ENCODE assay signal across 22 cellular contexts in genomic region chr11:68495330-68495729, GRCh38.
"Had no signal": no experiment of that assay in that cellular context is flagged by ENCODE, and none has a peak within 500 bp of the region (broad histone marks: within the 10 kb centered on the region; RNA-seq: fewer than 3 reads in every experiment).

No MANE protein-coding gene starts in this region.

- H3K4me3 Mint-ChIP-seq: activated CD4-positive, alpha-beta T cell treated with anti-CD3 and anti-CD28 coated beads, Interleukin-2, amount 10 ng/mL, durations not matched to agents 7 days and 5 days; activated naive CD4-positive, alpha-beta T cell treated with anti-CD3 and anti-CD28 coated beads, Interleukin-2, amount 10 ng/mL, durations not matched to agents 7 days and 5 days; activated T-cell treated with anti-CD3 and anti-CD28 coated beads, Interleukin-2, amount 50 U/mL, for 4 hours; stimulated activated naive CD8-positive, alpha-beta T cell treated with anti-CD3 and anti-CD28 coated beads, Interleukin-15, amount 100 ng/mL, for 72 hours had no signal

- H3K27me3 Mint-ChIP-seq: activated CD4-positive, alpha-beta T cell treated with anti-CD3 and anti-CD28 coated beads, Interleukin-2, amount 10 ng/mL, durations not matched to agents 7 days and 5 days; activated naive CD4-positive, alpha-beta T cell treated with anti-CD3 and anti-CD28 coated beads, Interleukin-2, amount 10 ng/mL, durations not matched to agents 7 days and 5 days; naive thymus-derived CD4-positive, alpha-beta T cell; stimulated activated naive CD8-positive, alpha-beta T cell treated with anti-CD3 and anti-CD28 coated beads, Interleukin-15, amount 100 ng/mL, for 72 hours had no signal

- H3K4me3 ChIP-seq: esophagus muscularis mucosa, heart right ventricle, mucosa of descending colon, pancreas, smooth muscle cell, suprapubic skin, vagina had no signal

- H3K27me3 ChIP-seq: esophagus muscularis mucosa, heart right ventricle, pancreas, suprapubic skin, vagina had no signal

- DNase-seq: activated CD4-positive, alpha-beta T cell treated with anti-CD3 and anti-CD28 coated beads, Interleukin-2, amount 10 ng/mL, durations not matched to agents 7 days and 5 days; activated CD8-positive, alpha-beta memory T cell treated with anti-CD3 and anti-CD28 coated beads, Interleukin-2, amount 50 U/mL, for 4 hours; activated effector memory CD4-positive, alpha-beta T cell treated with Interleukin-2 at 50 U/mL for 16 hours; activated naive CD4-positive, alpha-beta T cell treated with anti-CD3 and anti-CD28 coated beads, Interleukin-2, amount 10 ng/mL, durations not matched to agents 7 days and 5 days; activated T-cell treated with anti-CD3 and anti-CD28 coated beads, Interleukin-2, amount 50 U/mL, for 4 hours; effector CD8-positive, alpha-beta T cell; heart right ventricle; left ventricle myocardium superior; mesenchymal stem cell; mucosa of descending colon; naive thymus-derived CD4-positive, alpha-beta T cell; pancreas; stimulated activated CD4-positive, alpha-beta T cell treated with anti-CD3 and anti-CD28 coated beads, Interleukin-4, amount 100 ng/mL, for 1 hour; stimulated activated naive CD8-positive, alpha-beta T cell treated with anti-CD3 and anti-CD28 coated beads, Interleukin-15, amount 100 ng/mL, for 72 hours; trophoblast cell had no signal

- H3K27ac ChIP-seq: esophagus muscularis mucosa, heart right ventricle, pancreas, suprapubic skin, vagina had no signal

- H3K36me3 ChIP-seq: esophagus muscularis mucosa, pancreas, suprapubic skin, vagina had no signal

- H3K9me3 Mint-ChIP-seq: activated CD4-positive, alpha-beta T cell treated with anti-CD3 and anti-CD28 coated beads, Interleukin-2, amount 10 ng/mL, durations not matched to agents 7 days and 5 days; activated naive CD4-positive, alpha-beta T cell treated with anti-CD3 and anti-CD28 coated beads, Interleukin-2, amount 10 ng/mL, durations not matched to agents 7 days and 5 days; activated T-cell treated with anti-CD3 and anti-CD28 coated beads, Interleukin-2, amount 50 U/mL, for 4 hours; naive thymus-derived CD4-positive, alpha-beta T cell; stimulated activated naive CD8-positive, alpha-beta T cell treated with anti-CD3 and anti-CD28 coated beads, Interleukin-15, amount 100 ng/mL, for 72 hours had no signal

- H3K27ac Mint-ChIP-seq: activated CD4-positive, alpha-beta T cell treated with anti-CD3 and anti-CD28 coated beads, Interleukin-2, amount 10 ng/mL, durations not matched to agents 7 days and 5 days; stimulated activated naive CD8-positive, alpha-beta T cell treated with anti-CD3 and anti-CD28 coated beads, Interleukin-15, amount 100 ng/mL, for 72 hours had no signal

- FAIRE-seq: bronchial epithelial cell, endothelial cell of umbilical vein, pancreas had no signal

- H3K4me2 ChIP-seq: smooth muscle cell had no signal

- H3K9me3 ChIP-seq: esophagus muscularis mucosa, heart right ventricle, mucosa of descending colon, pancreas, suprapubic skin, vagina had no signal

- ATAC-seq: activated T-cell treated with anti-CD3 and anti-CD28 coated beads, Interleukin-2, amount 50 U/mL, for 4 hours; heart right ventricle; left ventricle myocardium superior; mucosa of descending colon; naive thymus-derived CD4-positive, alpha-beta T cell; pancreas; sciatic nerve; stimulated activated naive CD8-positive, alpha-beta T cell treated with anti-CD3 and anti-CD28 coated beads, Interleukin-15, amount 100 ng/mL, for 72 hours had no signal

- H3K36me3 Mint-ChIP-seq: activated naive CD4-positive, alpha-beta T cell treated with anti-CD3 and anti-CD28 coated beads, Interleukin-2, amount 10 ng/mL, durations not matched to agents 7 days and 5 days had no signal
